8 cellular contexts compared by ENCODE assay signal in genomic region chr14:89955418-89956293, GRCh38. TPM values are rescaled to one million over a fixed set of nuclear protein-coding genes. Genes with fewer than 3 reads are reported as not detected.
DNase-seq lines count a peak whose midpoint lies in the region; ATAC-seq and TF ChIP-seq lines count a peak whose summit lies in the region.

TDP1 (plus strand) TSS chr14:89955927; CDS start chr14:89963115, 7,188 bp downstream.

- H3K36me3 ChIP-seq in BLaER1 treated with 17β-estradiol and CSF1 and Interleukin-3, amounts not matched to agents 10 nM and 100 nM, result peaks cover 16 to 46% (median 33%) of the 10 kb centered on the region in 11 experiments
- H3K36me3 ChIP-seq in left lung, result peaks cover 0 to 6% of the 10 kb centered on the region in 2 donors

- H3K4me1 ChIP-seq in BLaER1 treated with 17β-estradiol and CSF1 and Interleukin-3, amounts not matched to agents 10 nM and 100 nM, result peaks cover 22 to 35% (median 27%) of the 10 kb centered on the region in 10 experiments
- H3K4me1 ChIP-seq in left lung, result peaks cover 0 to 22% of the 10 kb centered on the region in 2 donors

- H3K9me3 ChIP-seq in BLaER1 treated with 17β-estradiol and CSF1 and Interleukin-3, amounts not matched to agents 10 nM and 100 nM (replicated peaks in 1 of 11), result peaks cover 10 to 23% (median 20%) of the 10 kb centered on the region in 11 experiments
- no peaks in the 10 kb centered on the region for H3K9me3 ChIP-seq in left lung

- H4K20me1 ChIP-seq in BLaER1 treated with 17β-estradiol and CSF1 and Interleukin-3, amounts not matched to agents 10 nM and 100 nM, result peaks cover 0 to 3% (median 0%) of the 10 kb centered on the region in 11 experiments; a peak in 1 of 22 replicates

- peak; percentile 57 for ATAC-seq in GM19328 (IDR thresholded peaks at IDR 0.05; ENCODE audit: unreplicated experiment)
- peak; percentile 56 for ATAC-seq in HG03520 (IDR thresholded peaks at IDR 0.05; ENCODE audit: unreplicated experiment)
- peak; percentile 92 for ATAC-seq in left lung

- DNase-seq in NCI-H69 (lab: John Stamatoyannopoulos, UW), result peak; percentile 99
- DNase-seq in activated CD4-positive, alpha-beta T cell treated with anti-CD3 and anti-CD28 coated beads, Interleukin-2, amount 50 U/mL, for 1 hour, result peak; percentile 95
- DNase-seq in dedifferentiated amniotic fluid mesenchymal stem cell (ENCODE audit: extremely low spot score), result peak; percentile 83
- DNase-seq in left lung, result peak; percentile 97 to 99
- DNase-seq in stimulated activated CD4-positive, alpha-beta T cell treated with anti-CD3 and anti-CD28 coated beads, Interleukin-2, amount 100 ng/mL, for 48 hours, result peak; percentile 94 to 95

- peak in 1 of 2 donors; percentile 16 for TF ChIP-seq CTCF in left lung (IDR thresholded peaks at IDR 0.05)

- peak within 1 kb of the TSS; percentile 81 to 96 (median 91) for H3K4me2 ChIP-seq in BLaER1 treated with 17β-estradiol and CSF1 and Interleukin-3, amounts not matched to agents 10 nM and 100 nM

- H3K27ac ChIP-seq in BLaER1 treated with 17β-estradiol and CSF1 and Interleukin-3, amounts not matched to agents 10 nM and 100 nM, result peak within 1 kb of the TSS; percentile 78 to 98 (median 95)
- H3K27ac ChIP-seq in left lung, result peak within 1 kb of the TSS; percentile 85 to 95

- H3K9ac ChIP-seq in BLaER1 treated with 17β-estradiol and CSF1 and Interleukin-3, amounts not matched to agents 10 nM and 100 nM, result peak within 1 kb of the TSS; percentile 88 to 97 (median 94)

- H3K4me3 ChIP-seq in BLaER1 treated with 17β-estradiol and CSF1 and Interleukin-3, amounts not matched to agents 10 nM and 100 nM, result peak within 1 kb of the TSS; percentile 78 to 96 (median 86)
- H3K4me3 ChIP-seq in left lung, result peak within 1 kb of the TSS; percentile 71 to 76

- intact Hi-C loops in left lung (cut with DNase I), result no loop called here

- no peaks in the 10 kb centered on the region for H3K27me3 ChIP-seq in BLaER1 treated with 17β-estradiol and CSF1 and Interleukin-3, amounts not matched to agents 10 nM and 100 nM
- peaks cover 0 to 4% of the 10 kb centered on the region in 2 donors for H3K27me3 ChIP-seq in left lung

RNA-seq across cellular contexts. Expression of gene TDP1, which starts in this region (rescaled TPM):
- 1 to 10 TPM; 8.8 to 9.1 TPM for total RNA-seq in left lung

Comparison
In these comparisons a context has a peak if more than half of its experiments do, and no peak if none do; other contexts are left out.
1. Peak in every context shown above with its lines: DNase-seq, ATAC-seq, H3K4me3 ChIP-seq and H3K27ac ChIP-seq.